Comparison of ENCODE assay signal across 9 cellular contexts in genomic region chr17:81480140-81480917, GRCh38. TPM values are rescaled to one million over a fixed set of nuclear protein-coding genes. Genes with fewer than 3 reads are reported as not detected.
DNase-seq lines count a peak whose midpoint lies in the region; ATAC-seq and TF ChIP-seq lines count a peak whose summit lies in the region.
"Had no signal": no experiment of that assay in that cellular context is flagged by ENCODE, and none has a peak within 500 bp of the region (broad histone marks: within the 10 kb centered on the region; RNA-seq: fewer than 3 reads in every experiment).

No MANE protein-coding gene starts in this region.

- H3K27me3 ChIP-seq in GM23248 (replicated peaks; ENCODE audit: insufficient read depth), result no peaks in the 10 kb centered on the region
- no peaks in the 10 kb centered on the region for H3K27me3 ChIP-seq in SJCRH30
- H3K27me3 ChIP-seq in foreskin keratinocyte, result peaks cover 32% of the 10 kb centered on the region
- H3K27me3 ChIP-seq in skeletal muscle tissue (ENCODE audit: control insufficient read depth in 3 of 3, insufficient read depth in 3 of 3, low read length in 3 of 3), result no peaks in the 10 kb centered on the region

- intact Hi-C loops in activated CD4-positive, alpha-beta T cell treated with anti-CD3 and anti-CD28 coated beads, Interleukin-2, amount 10 ng/mL, durations not matched to agents 24 days and 14 days (cut with micrococcal nuclease), result loop anchor here (5.0 kb wide), 1 partner anchor 83 kb away; the partner anchor contains the start of gene BAHCC1

- H3K79me2 ChIP-seq in GM23248 (ENCODE audit: insufficient read depth), result no peaks in the 10 kb centered on the region

- H3K27ac ChIP-seq in GM23248 (no peak overlapping the region), SJCRH30 (no peak overlapping the region), foreskin keratinocyte (no peak overlapping the region), skeletal muscle tissue (ENCODE audit: low read depth, low read length) (no peak overlapping the region)
- H3K27ac ChIP-seq: PC-9 had no signal

- H3K9ac ChIP-seq in GM23248 (no peak overlapping the region), skeletal muscle tissue (ENCODE audit: low read depth in 1 of 3, low read length in 3 of 3) (peak overlapping the region in 2 of 3 donors; percentile 25 to 42)

- POLR2A ChIA-PET in WTC11 (lab: Charles Lee), result no interaction called here

- H3K4me3 ChIP-seq in GM23248 (no peak overlapping the region), SJCRH30 (no peak overlapping the region), skeletal muscle tissue (ENCODE audit: low read length in 3 of 3) (no peak overlapping the region)
- H3K4me3 ChIP-seq: PC-9 had no signal

- H3K4me3 Mint-ChIP-seq in activated CD4-positive, alpha-beta T cell treated with anti-CD3 and anti-CD28 coated beads, Interleukin-2, amount 10 ng/mL, durations not matched to agents 24 days and 14 days, result no peak overlapping the region
- H3K4me3 Mint-ChIP-seq in WTC11, result no peak overlapping the region
- H3K4me3 Mint-ChIP-seq: endodermal cell had no signal

- H2AFZ ChIP-seq in GM23248, result no peak overlapping the region
- H2AFZ ChIP-seq: PC-9 had no signal

- in situ Hi-C loops in GM23248 (cut with MboI), result no loop called here

- H3K4me2 ChIP-seq in GM23248 (ENCODE audit: unreplicated experiment), result no peak overlapping the region
- H3K4me2 ChIP-seq: PC-9 had no signal

- ATAC-seq in foreskin keratinocyte (peak; percentile 8), WTC11 (no peak)

- WGBS in GM23248 (ENCODE audit: low coverage in 1 of 2, low lambda C conversion rate in 2 of 2, missing lambda C conversion rate in 2 of 2), 2 experiments, result 58 to 63% methylated on average over 18 of the region's 18 CpGs

- no peaks in the 10 kb centered on the region for H3K36me3 ChIP-seq in GM23248 (ENCODE audit: low read depth)
- H3K36me3 ChIP-seq in SJCRH30, result no peaks in the 10 kb centered on the region
- H3K36me3 ChIP-seq in skeletal muscle tissue (ENCODE audit: control insufficient read depth in 3 of 3, insufficient read depth in 3 of 3, low read length in 3 of 3), result no peaks in the 10 kb centered on the region

- no peak overlapping the region for H3K27ac Mint-ChIP-seq in activated CD4-positive, alpha-beta T cell treated with anti-CD3 and anti-CD28 coated beads, Interleukin-2, amount 10 ng/mL, durations not matched to agents 24 days and 14 days
- H3K27ac Mint-ChIP-seq in WTC11, result no peak overlapping the region
- H3K27ac Mint-ChIP-seq: endodermal cell had no signal

- H3K9me3 ChIP-seq in GM23248 (ENCODE audit: low read depth), result no peaks in the 10 kb centered on the region
- H3K9me3 ChIP-seq in SJCRH30 (replicated peaks), result no peaks in the 10 kb centered on the region
- no peaks in the 10 kb centered on the region for H3K9me3 ChIP-seq in skeletal muscle tissue (ENCODE audit: control insufficient read depth in 3 of 3, low read length in 3 of 3)

- peaks cover 5% of the 10 kb centered on the region for H3K4me1 Mint-ChIP-seq in activated CD4-positive, alpha-beta T cell treated with anti-CD3 and anti-CD28 coated beads, Interleukin-2, amount 10 ng/mL, durations not matched to agents 24 days and 14 days
- H3K4me1 Mint-ChIP-seq in WTC11, result peaks cover 4% of the 10 kb centered on the region; the same call in 1 of the 2 replicates

- TF ChIP-seq CTCF in foreskin keratinocyte (conservative IDR thresholded peaks at IDR 0.05), result peak; percentile 36
- no peak for TF ChIP-seq CTCF in WTC11 (IDR thresholded peaks at IDR 0.05)

- no peaks in the 10 kb centered on the region for H3F3A ChIP-seq in GM23248 (ENCODE audit: insufficient read depth)

- CTCF ChIA-PET in WTC11 (lab: Charles Lee), result interaction anchor here (1.6 to 2.7 kb wide), 4 partner anchors 40 to 171 kb away, joined by 3 to 8 read pairs (median 6); no protein-coding TSS in a partner anchor

- no peaks in the 10 kb centered on the region for H3K36me3 Mint-ChIP-seq in activated CD4-positive, alpha-beta T cell treated with anti-CD3 and anti-CD28 coated beads, Interleukin-2, amount 10 ng/mL, durations not matched to agents 24 days and 14 days (ENCODE audit: low read depth)
- no peaks in the 10 kb centered on the region for H3K36me3 Mint-ChIP-seq in WTC11

- no peaks in the 10 kb centered on the region for H3K4me1 ChIP-seq in GM23248 (ENCODE audit: insufficient read depth)
- peaks cover 18% of the 10 kb centered on the region for H3K4me1 ChIP-seq in SJCRH30
- H3K4me1 ChIP-seq in foreskin keratinocyte, result no peaks in the 10 kb centered on the region
- H3K4me1 ChIP-seq in skeletal muscle tissue (ENCODE audit: control insufficient read depth in 3 of 3, insufficient read depth in 3 of 3, low read length in 3 of 3), result peaks cover 29 to 44% (median 43%) of the 10 kb centered on the region in 3 donors

- H3K27me3 Mint-ChIP-seq in activated CD4-positive, alpha-beta T cell treated with anti-CD3 and anti-CD28 coated beads, Interleukin-2, amount 10 ng/mL, durations not matched to agents 24 days and 14 days, result peaks cover 31% of the 10 kb centered on the region
- H3K27me3 Mint-ChIP-seq in WTC11 (ENCODE audit: low read depth), result peaks cover 55% of the 10 kb centered on the region

- DNase-seq in GM23248, result peak; percentile 72
- DNase-seq in SJCRH30, result peak; percentile 68 to 72
- peak in 1 of 2 donors; percentile 28 for DNase-seq in foreskin keratinocyte
- DNase-seq in NCI-H2227 treated with DMSO at 0.1 percent for 48 hours (lab: John Stamatoyannopoulos, UW), result no peak
- DNase-seq in activated CD4-positive, alpha-beta T cell treated with anti-CD3 and anti-CD28 coated beads, Interleukin-2, amount 10 ng/mL, durations not matched to agents 24 days and 14 days, result no peak
- no peak for DNase-seq in WTC11 (ENCODE audit: low spot score)

- no peaks in the 10 kb centered on the region for H3K9me3 Mint-ChIP-seq in activated CD4-positive, alpha-beta T cell treated with anti-CD3 and anti-CD28 coated beads, Interleukin-2, amount 10 ng/mL, durations not matched to agents 24 days and 14 days
- H3K9me3 Mint-ChIP-seq in WTC11, result no peaks in the 10 kb centered on the region

- H3K9me2 ChIP-seq in GM23248 (ENCODE audit: insufficient read depth), result no peaks in the 10 kb centered on the region

- H4K20me1 ChIP-seq in GM23248 (ENCODE audit: insufficient read depth), result no peaks in the 10 kb centered on the region

TF ChIP-seq in WTC11, 78 proteins besides CTCF, POLR2A, EP300 and RAD21 (continues in another document):
- no peak for TF ChIP-seq ZNF121 (CRISPR knock-in tag; IDR thresholded peaks at IDR 0.05)
- no peak for TF ChIP-seq AFF4 (CRISPR knock-in tag; IDR thresholded peaks at IDR 0.05; ENCODE audit: borderline replicate concordance)
- TF ChIP-seq SP1 (CRISPR knock-in tag; conservative IDR thresholded peaks at IDR 0.05), result no peak
- TF ChIP-seq NFYB (CRISPR knock-in tag; conservative IDR thresholded peaks at IDR 0.05; ENCODE audit: low read depth), result no peak
- no peak for TF ChIP-seq SMAD4 (CRISPR knock-in tag; IDR thresholded peaks at IDR 0.05)
- TF ChIP-seq NFATC4 (CRISPR knock-in tag; IDR thresholded peaks at IDR 0.05), result no peak

RNA-seq across cellular contexts. Expression of gene ACTG1, which starts 32.3 kb away (rescaled TPM):
- total RNA-seq in GM23248 (2014; rRNA removed; shearing (Covaris generic)), result 8,476 and 9,349 TPM in 2 replicates
- polyA plus RNA-seq in GM23248 (2016; fragmentation: Nextera tagmentation; extraction: Ambion mirVana) (3,778 and 3,933 TPM in 2 replicates), foreskin keratinocyte (3,262 and 3,802 TPM in 2 replicates)
- total RNA-seq in SJCRH30 (2014; rRNA removed; shearing (Covaris generic)), result 2,768 and 3,121 TPM in 2 replicates
- total RNA-seq in foreskin keratinocyte (3,185 and 3,808 TPM in 2 replicates), skeletal muscle tissue (1,613 TPM), WTC11 (2021) (3,338 to 3,455 TPM (median 3,348 TPM) in 3 replicates)
- total RNA-seq in activated CD4-positive, alpha-beta T cell treated with anti-CD3 and anti-CD28 coated beads, Interleukin-2, amount 10 ng/mL, durations not matched to agents 24 days and 14 days, result 3,353 and 3,420 TPM in 2 replicates

RNA-seq across cellular contexts. Expression of gene FSCN2, which starts 47.8 kb away (rescaled TPM):
- total RNA-seq in GM23248 (2014; rRNA removed; shearing (Covaris generic)), result 2.3 and 3.2 TPM in 2 replicates
- polyA plus RNA-seq in GM23248 (2016; fragmentation: Nextera tagmentation; extraction: Ambion mirVana), result 0.23 and 0.48 TPM in 2 replicates
- total RNA-seq in SJCRH30 (2014; rRNA removed; shearing (Covaris generic)), result 0.43 and 0.61 TPM in 2 replicates
- not detected in 2 replicates for total RNA-seq in foreskin keratinocyte
- polyA plus RNA-seq in foreskin keratinocyte, result not detected in 2 replicates
- 1.0 TPM for total RNA-seq in skeletal muscle tissue
- 0.26 and 0.51 TPM in 2 replicates for total RNA-seq in activated CD4-positive, alpha-beta T cell treated with anti-CD3 and anti-CD28 coated beads, Interleukin-2, amount 10 ng/mL, durations not matched to agents 24 days and 14 days
- total RNA-seq in WTC11 (2021), result 0.31 to 0.89 TPM (median 0.46 TPM) in 3 replicates

Comparison
In these comparisons a context has a peak if more than half of its experiments do, and no peak if none do; other contexts are left out.
1. DNase-seq: peak in GM23248 (single experiment) and SJCRH30 (2 of 2); none in NCI-H2227 treated with DMSO at 0.1 percent for 48 hours (single experiment), activated CD4-positive, alpha-beta T cell treated with anti-CD3 and anti-CD28 coated beads, Interleukin-2, amount 10 ng/mL, durations not matched to agents 24 days and 14 days (single experiment) and WTC11 (single experiment).